Comparison of ENCODE assay signal across 13 cellular contexts in the genomic region with DNA sequence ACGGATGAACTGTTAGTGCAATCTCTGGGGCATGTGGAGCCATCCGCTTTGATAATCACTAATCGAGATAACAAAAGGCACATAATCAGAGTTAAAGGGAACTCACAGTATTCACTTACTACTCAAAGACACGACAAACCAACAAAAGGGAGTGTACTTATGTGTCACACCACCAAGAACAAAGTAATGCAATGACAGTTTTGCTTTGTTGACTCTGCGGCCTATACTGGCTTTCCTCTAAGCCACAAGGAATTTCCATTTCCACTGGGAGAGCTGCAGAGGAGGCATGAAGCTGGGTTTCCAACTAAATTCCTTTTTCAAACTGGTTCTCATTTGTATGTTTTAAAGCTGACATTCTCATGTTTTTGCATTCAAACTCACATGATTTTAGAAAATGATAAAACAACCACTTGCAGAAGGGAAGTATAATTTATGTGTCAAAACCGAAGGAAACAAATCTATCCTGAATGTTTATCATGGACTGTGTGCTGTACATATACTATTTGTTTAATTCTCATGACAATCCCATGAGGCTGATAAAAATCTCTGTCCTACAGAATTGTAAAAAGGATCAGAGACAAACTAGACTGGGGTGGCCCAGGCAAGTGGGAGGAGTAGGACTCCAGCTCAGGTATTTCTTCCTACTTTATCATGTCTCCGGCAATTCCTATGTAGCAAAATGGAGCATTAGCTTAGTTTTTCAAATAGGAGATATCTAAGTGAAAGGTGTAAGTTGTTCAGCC.
DNase-seq lines count a peak whose midpoint lies in the region; ATAC-seq and TF ChIP-seq lines count a peak whose summit lies in the region.
"Had no signal": no experiment of that assay in that cellular context is flagged by ENCODE, and none has a peak within 500 bp of the region (broad histone marks: within the 10 kb centered on the region; RNA-seq: fewer than 3 reads in every experiment).

No MANE protein-coding gene starts in this region.

- no TSS peak for BruUV-seq in Calu3 (replicated peaks; lab: Mats Ljungman, UMichigan)
- BruUV-seq in PC-3 (replicated peaks; lab: Mats Ljungman, UMichigan), result no TSS peak

- H3K4me1 Mint-ChIP-seq in Calu3 (ENCODE audit: low read depth, unreplicated experiment) (peaks cover 32% of the 10 kb centered on the region), neural progenitor cell (peaks cover 2% of the 10 kb centered on the region)
- H3K4me1 Mint-ChIP-seq: central memory CD8-positive, alpha-beta T cell had no signal

- no peak for TF ChIP-seq POLR2A in transverse colon (IDR thresholded peaks at IDR 0.05)

- H3K4me1 ChIP-seq in PC-3 (ENCODE audit: insufficient read depth, low read length) (peaks cover 23% of the 10 kb centered on the region), neural progenitor cell (peaks cover 10% of the 10 kb centered on the region), transverse colon (no peaks in the 10 kb centered on the region)

- TF ChIP-seq CTCF in Calu3 (IDR thresholded peaks at IDR 0.05; ENCODE audit: unreplicated experiment), result no peak
- no peak for TF ChIP-seq CTCF in PC-3 (conservative IDR thresholded peaks at IDR 0.05; ENCODE audit: low read depth, low read length)
- TF ChIP-seq CTCF in neural progenitor cell (IDR thresholded peaks at IDR 0.05), result no peak
- no peak for TF ChIP-seq CTCF in transverse colon (IDR thresholded peaks at IDR 0.05)
- no peak for TF ChIP-seq CTCF in RWPE1 (conservative IDR thresholded peaks at IDR 0.05; ENCODE audit: low read depth)

- no peaks in the 10 kb centered on the region for H3K9me2 ChIP-seq in PC-3 (replicated peaks; ENCODE audit: low read length)

- H3K9me3 Mint-ChIP-seq in Calu3 (ENCODE audit: low read depth, unreplicated experiment) (no peaks in the 10 kb centered on the region), neural progenitor cell (no peaks in the 10 kb centered on the region)
- H3K9me3 Mint-ChIP-seq: central memory CD8-positive, alpha-beta T cell had no signal

- H3K9me3 ChIP-seq in PC-3 (ENCODE audit: low read length) (no peaks in the 10 kb centered on the region), neural progenitor cell (ENCODE audit: low read depth) (no peaks in the 10 kb centered on the region), transverse colon (no peaks in the 10 kb centered on the region)

- POLR2A ChIA-PET in PC-3 (lab: Charles Lee; ENCODE audit: unreplicated experiment), result interaction anchor here (0.6 kb wide), 1 partner anchor 148 kb away, joined by 15 read pairs; no protein-coding TSS in a partner anchor
- POLR2A ChIA-PET in RWPE1 (lab: Yijun Ruan, JAX; ENCODE audit: low non-redundant PET), result no interaction called here

- DNase-seq in Calu3 (peak; percentile 25), PC-3 (peak; percentile 70), fibroblast of gingiva (ENCODE audit: low read depth) (peak; percentile 62), neural progenitor cell (ENCODE audit: low spot score) (peak; percentile 45), HUDEP-2 (lab: John Stamatoyannopoulos, UW; ENCODE audit: unreplicated experiment in 76 of 76) (no peak), NCI-H1105 (lab: John Stamatoyannopoulos, UW) (no peak), transverse colon (no peak), RWPE1 (ENCODE audit: low spot score) (no peak)
- DNase-seq: activated CD4-positive, CD25-positive, alpha-beta regulatory T cell; activated naive CD4-positive, alpha-beta T cell treated with anti-CD3 and anti-CD28 coated beads, Interleukin-2, amount 50 U/mL, for 16 hours; GM23248; NCI-H446 treated with DMSO at 0.1 percent for 48 hours had no signal

- CTCF ChIA-PET in Calu3 (lab: Charles Lee), result interaction anchor here (0.7 to 1.6 kb wide), 3 partner anchors 14 to 137 kb away, joined by 3 to 7 read pairs (median 4); no protein-coding TSS in a partner anchor
- CTCF ChIA-PET in PC-3 (lab: Charles Lee), result no interaction called here
- CTCF ChIA-PET in RWPE1 (lab: Yijun Ruan, JAX), result no interaction called here

- peak; percentile 98 for ATAC-seq in PC-3

- H3K27me3 Mint-ChIP-seq in Calu3 (ENCODE audit: unreplicated experiment) (no peaks in the 10 kb centered on the region), neural progenitor cell (ENCODE audit: insufficient read depth, low read depth) (no peaks in the 10 kb centered on the region)
- H3K27me3 Mint-ChIP-seq: central memory CD8-positive, alpha-beta T cell had no signal

- H3K4me3 Mint-ChIP-seq in Calu3 (ENCODE audit: low read depth, unreplicated experiment) (no peak overlapping the region), neural progenitor cell (no peak overlapping the region)
- H3K4me3 Mint-ChIP-seq: central memory CD8-positive, alpha-beta T cell had no signal

- no peaks in the 10 kb centered on the region for H3F3A ChIP-seq in PC-3 (ENCODE audit: low read length, unreplicated experiment)
- H3F3A ChIP-seq in neural progenitor cell (ENCODE audit: low read depth), result no peaks in the 10 kb centered on the region

- no peaks in the 10 kb centered on the region for H3K27me3 ChIP-seq in PC-3 (ENCODE audit: low read length)
- no peaks in the 10 kb centered on the region for H3K27me3 ChIP-seq in neural progenitor cell
- no peaks in the 10 kb centered on the region for H3K27me3 ChIP-seq in transverse colon

- TF ChIP-seq EP300 in transverse colon (IDR thresholded peaks at IDR 0.05; ENCODE audit: low read depth), result no peak

- H4K20me1 ChIP-seq in PC-3 (ENCODE audit: low read length) (no peaks in the 10 kb centered on the region), neural progenitor cell (ENCODE audit: low read depth) (no peaks in the 10 kb centered on the region)

- intact Hi-C loops in Calu3 (cut with micrococcal nuclease; ENCODE audit: unreplicated experiment) (loop anchor here (2.0 to 5.0 kb wide), 2 partner anchors 77 to 154 kb away; no protein-coding TSS in a partner anchor), PC-3 (cut with micrococcal nuclease) (no loop called here), transverse colon (cut with DNase I; ENCODE audit: low total_unique reads) (no loop called here)

- H3K9ac ChIP-seq in PC-3 (ENCODE audit: low read length) (0 out of 2 replicates have a peak overlapping the region, but pooled peaks have one; percentile 3), neural progenitor cell (no peak overlapping the region)
- H3K9ac ChIP-seq: GM23248 had no signal

- H3K27ac ChIP-seq in PC-3 (ENCODE audit: low read length) (peak overlapping the region; percentile 61), neural progenitor cell (no peak overlapping the region), transverse colon (no peak overlapping the region), RWPE1 (no peak overlapping the region)
- H3K27ac ChIP-seq: GM23248 had no signal

- 75 to 91% methylated on average over 6 to 7 of the region's 7 CpGs for WGBS in transverse colon (ENCODE audit: low coverage in 1 of 2), 2 donors

- H3K4me3 ChIP-seq in PC-3 (ENCODE audit: low read length), result no peak overlapping the region
- H3K4me3 ChIP-seq in neural progenitor cell, result no peak overlapping the region
- H3K4me3 ChIP-seq in transverse colon, result no peak overlapping the region
- H3K4me3 ChIP-seq: GM23248 had no signal

- H3K36me3 ChIP-seq in PC-3 (ENCODE audit: low read depth, low read length) (no peaks in the 10 kb centered on the region), neural progenitor cell (no peaks in the 10 kb centered on the region), transverse colon (no peaks in the 10 kb centered on the region)

- H3K36me3 Mint-ChIP-seq in Calu3 (ENCODE audit: insufficient read depth, unreplicated experiment), result no peaks in the 10 kb centered on the region
- H3K36me3 Mint-ChIP-seq in neural progenitor cell, result no peaks in the 10 kb centered on the region

- no peaks in the 10 kb centered on the region for H3K79me2 ChIP-seq in PC-3 (ENCODE audit: low read length)
- H3K79me2 ChIP-seq in neural progenitor cell (ENCODE audit: low read depth), result no peaks in the 10 kb centered on the region

- H3K4me2 ChIP-seq in PC-3 (ENCODE audit: low read length) (peak overlapping the region; percentile 42), neural progenitor cell (no peak overlapping the region)

- no peak overlapping the region for H3K27ac Mint-ChIP-seq in Calu3 (ENCODE audit: unreplicated experiment)
- no peak overlapping the region for H3K27ac Mint-ChIP-seq in neural progenitor cell

- no peak overlapping the region for H2AFZ ChIP-seq in PC-3 (ENCODE audit: low read length)
- no peak overlapping the region for H2AFZ ChIP-seq in neural progenitor cell (replicated peaks)
- H2AFZ ChIP-seq: GM23248 had no signal

- in situ Hi-C loops in transverse colon (cut with MboI; ENCODE audit: low pct_ligation_motif_present in 1 of 4, low pct_unique_long_range_greater_than_20kb in 1 of 4, low sequenced_read_pairs in 3 of 4), result no loop called here

Comparison
In these comparisons a context has a peak if more than half of its experiments do, and no peak if none do; other contexts are left out.
1. DNase-seq: peak in Calu3 (single experiment), PC-3 (single experiment), fibroblast of gingiva (single experiment) and neural progenitor cell (single experiment); none in HUDEP-2 (0 of 76), NCI-H1105 (single experiment), transverse colon (single experiment) and RWPE1 (single experiment).